In genomic region chr19:39813264-39813998, GRCh38 we compare ENCODE assay signal across 19 cellular contexts. TPM values are rescaled to one million over a fixed set of nuclear protein-coding genes. Genes with fewer than 3 reads are reported as not detected.
DNase-seq lines count a peak whose midpoint lies in the region; ATAC-seq and TF ChIP-seq lines count a peak whose summit lies in the region.
"Had no signal": no experiment of that assay in that cellular context is flagged by ENCODE, and none has a peak within 500 bp of the region (broad histone marks: within the 10 kb centered on the region; RNA-seq: fewer than 3 reads in every experiment).

No MANE protein-coding gene starts in this region.

- peak; percentile 50 for ATAC-seq in aorta (ENCODE audit: low FRiP score)
- ATAC-seq: GM12878 had no signal

- WGBS in aorta, 2 donors, result 54 to 60% methylated on average over 9 of the region's 9 CpGs

- intact Hi-C loops in aorta (cut with DNase I), result no loop called here
- intact Hi-C loops in activated T-helper 2 cell treated with anti-CD3 and anti-CD28 coated beads, Interferon-gamma antibody, Interleukin-2, Interleukin-4, amounts not matched to agents 10 μg/mL and 5 μg/mL and 100 μg/mL, durations not matched to agents 14 hours and 24 hours and 36 hours (cut with micrococcal nuclease), result no loop called here

- H3K27ac ChIP-seq in SJCRH30 (peak overlapping the region; percentile 14; the same call in 1 of the 2 replicates), aorta (ENCODE audit: low read depth in 1 of 2, low read length in 2 of 2) (no peak overlapping the region)

- peaks cover 44% of the 10 kb centered on the region for H3K4me1 Mint-ChIP-seq in nephron progenitor cell
- no peaks in the 10 kb centered on the region for H3K4me1 Mint-ChIP-seq in activated T-helper 2 cell treated with anti-CD3 and anti-CD28 coated beads, Interferon-gamma antibody, Interleukin-2, Interleukin-4, amounts not matched to agents 10 μg/mL and 5 μg/mL and 100 μg/mL, durations not matched to agents 14 hours and 24 hours and 36 hours (ENCODE audit: low read depth)

- H3K4me3 Mint-ChIP-seq in nephron progenitor cell, result no peak overlapping the region
- H3K4me3 Mint-ChIP-seq in activated T-helper 2 cell treated with anti-CD3 and anti-CD28 coated beads, Interferon-gamma antibody, Interleukin-2, Interleukin-4, amounts not matched to agents 10 μg/mL and 5 μg/mL and 100 μg/mL, durations not matched to agents 14 hours and 24 hours and 36 hours (ENCODE audit: low read depth), result no peak overlapping the region

- peaks cover 7% of the 10 kb centered on the region for H3K9me3 Mint-ChIP-seq in nephron progenitor cell
- no peaks in the 10 kb centered on the region for H3K9me3 Mint-ChIP-seq in activated T-helper 2 cell treated with anti-CD3 and anti-CD28 coated beads, Interferon-gamma antibody, Interleukin-2, Interleukin-4, amounts not matched to agents 10 μg/mL and 5 μg/mL and 100 μg/mL, durations not matched to agents 14 hours and 24 hours and 36 hours

- H3K36me3 ChIP-seq in SJCRH30 (no peaks in the 10 kb centered on the region), aorta (ENCODE audit: control insufficient read depth in 1 of 2, insufficient read depth in 2 of 2, low read length in 1 of 2) (no peaks in the 10 kb centered on the region)

- peaks cover 14% of the 10 kb centered on the region for H3K27me3 Mint-ChIP-seq in nephron progenitor cell (ENCODE audit: low read depth, poor library complexity)
- H3K27me3 Mint-ChIP-seq in activated T-helper 2 cell treated with anti-CD3 and anti-CD28 coated beads, Interferon-gamma antibody, Interleukin-2, Interleukin-4, amounts not matched to agents 10 μg/mL and 5 μg/mL and 100 μg/mL, durations not matched to agents 14 hours and 24 hours and 36 hours (ENCODE audit: low read depth), result no peaks in the 10 kb centered on the region

- peaks cover 7% of the 10 kb centered on the region for H3K36me3 Mint-ChIP-seq in nephron progenitor cell (ENCODE audit: low read depth)
- peaks cover 8% of the 10 kb centered on the region for H3K36me3 Mint-ChIP-seq in activated T-helper 2 cell treated with anti-CD3 and anti-CD28 coated beads, Interferon-gamma antibody, Interleukin-2, Interleukin-4, amounts not matched to agents 10 μg/mL and 5 μg/mL and 100 μg/mL, durations not matched to agents 14 hours and 24 hours and 36 hours (ENCODE audit: low read depth)

- H3K27ac Mint-ChIP-seq in nephron progenitor cell, result peak overlapping the region; percentile 52
- no peak overlapping the region for H3K27ac Mint-ChIP-seq in activated T-helper 2 cell treated with anti-CD3 and anti-CD28 coated beads, Interferon-gamma antibody, Interleukin-2, Interleukin-4, amounts not matched to agents 10 μg/mL and 5 μg/mL and 100 μg/mL, durations not matched to agents 14 hours and 24 hours and 36 hours

- DNase-seq in NCI-H2107 treated with DMSO at 0.1 percent for 48 hours (lab: John Stamatoyannopoulos, UW; ENCODE audit: unreplicated experiment) (peak; percentile 40), NCI-H2107 (lab: John Stamatoyannopoulos, UW) (no peak), SJCRH30 (peak; percentile 64 to 88), nephron progenitor cell (no peak), aorta (no peak), COLO829 (ENCODE audit: low spot score) (no peak), NCI-H748 (lab: John Stamatoyannopoulos, UW; ENCODE audit: unreplicated experiment) (no peak)
- DNase-seq in activated T-helper 2 cell treated with anti-CD3 and anti-CD28 coated beads, Interferon-gamma antibody, Interleukin-2, Interleukin-4, amounts not matched to agents 10 μg/mL and 5 μg/mL and 100 μg/mL, durations not matched to agents 14 hours and 24 hours and 36 hours (ENCODE audit: low spot score), result no peak
- DNase-seq: C1 segment of cervical spinal cord, COR-L47, DMS79, HCEC 1CT, NCI-H146, NCI-H2227 treated with DMSO at 0.1 percent for 48 hours, NCI-H524 treated with DMSO at 0.1 percent for 48 hours had no signal

- H3K4me3 ChIP-seq in SJCRH30, result no peak overlapping the region
- H3K4me3 ChIP-seq in aorta (ENCODE audit: low read length in 2 of 2), result no peak overlapping the region
- H3K4me3 ChIP-seq: GM12878 had no signal

- TF ChIP-seq CTCF in nephron progenitor cell (IDR thresholded peaks at IDR 0.05), result no peak

- H3K4me1 ChIP-seq in SJCRH30, result peaks cover 13% of the 10 kb centered on the region
- H3K4me1 ChIP-seq in aorta (ENCODE audit: control insufficient read depth in 1 of 2, insufficient read depth in 2 of 2, low read length in 2 of 2), result no peaks in the 10 kb centered on the region

- no peaks in the 10 kb centered on the region for H3K27me3 ChIP-seq in SJCRH30
- H3K27me3 ChIP-seq in aorta (ENCODE audit: control insufficient read depth in 1 of 2, insufficient read depth in 2 of 2, low read length in 1 of 2), result no peaks in the 10 kb centered on the region

- no peaks in the 10 kb centered on the region for H3K9me3 ChIP-seq in SJCRH30 (replicated peaks)
- H3K9me3 ChIP-seq in aorta (ENCODE audit: control insufficient read depth, low read length), result peaks cover 2% of the 10 kb centered on the region

RNA-seq across cellular contexts. Expression of gene DYRK1B, which starts 20.5 kb away (rescaled TPM):
- total RNA-seq in SJCRH30 (2014; rRNA removed; shearing (Covaris generic)), result 14.4 and 15.2 TPM in 2 replicates
- total RNA-seq in aorta, result 10 to 100 TPM in 1 of 2 donors, 1 to 10 TPM in 1; 8.4 to 12.9 TPM
- polyA plus RNA-seq in aorta, result 10 to 100 TPM in 1 of 2 donors, 1 to 10 TPM in 1; 4.3 to 17.5 TPM
- 6.7 and 7.3 TPM in 2 replicates for total RNA-seq in activated T-helper 2 cell treated with anti-CD3 and anti-CD28 coated beads, Interferon-gamma antibody, Interleukin-2, Interleukin-4, amounts not matched to agents 10 μg/mL and 5 μg/mL and 100 μg/mL, durations not matched to agents 14 hours and 24 hours and 36 hours

RNA-seq across cellular contexts. Expression of gene FBL, which starts 32.7 kb away (rescaled TPM):
- total RNA-seq in SJCRH30 (2014; rRNA removed; shearing (Covaris generic)), result 569 and 597 TPM in 2 replicates
- 100 to 1,000 TPM; 121 to 150 TPM for total RNA-seq in aorta
- 100 to 1,000 TPM; 158 to 232 TPM for polyA plus RNA-seq in aorta
- 522 and 547 TPM in 2 replicates for total RNA-seq in activated T-helper 2 cell treated with anti-CD3 and anti-CD28 coated beads, Interferon-gamma antibody, Interleukin-2, Interleukin-4, amounts not matched to agents 10 μg/mL and 5 μg/mL and 100 μg/mL, durations not matched to agents 14 hours and 24 hours and 36 hours

RNA-seq across cellular contexts. Expression of gene LEUTX, which starts 34.8 kb away (rescaled TPM):
- not detected in 2 replicates for total RNA-seq in SJCRH30 (2014; rRNA removed; shearing (Covaris generic))
- total RNA-seq in aorta, result not detected
- not detected for polyA plus RNA-seq in aorta
- not detected in 2 replicates for total RNA-seq in activated T-helper 2 cell treated with anti-CD3 and anti-CD28 coated beads, Interferon-gamma antibody, Interleukin-2, Interleukin-4, amounts not matched to agents 10 μg/mL and 5 μg/mL and 100 μg/mL, durations not matched to agents 14 hours and 24 hours and 36 hours
- total RNA-seq: A172, G401, GM12878, HT1080 had no signal

Comparison
In these comparisons a context has a peak if more than half of its experiments do, and no peak if none do; other contexts are left out.
1. DNase-seq: peak in NCI-H2107 treated with DMSO at 0.1 percent for 48 hours (single experiment) and SJCRH30 (2 of 2); none in NCI-H2107 (single experiment), nephron progenitor cell (single experiment), aorta (0 of 2), COLO829 (single experiment), NCI-H748 (single experiment) and activated T-helper 2 cell treated with anti-CD3 and anti-CD28 coated beads, Interferon-gamma antibody, Interleukin-2, Interleukin-4, amounts not matched to agents 10 μg/mL and 5 μg/mL and 100 μg/mL, durations not matched to agents 14 hours and 24 hours and 36 hours (single experiment).